In genomic region chr1:116290920-116291465, GRCh38 we compare ENCODE assay signal across 21 cellular contexts.
"Had no signal": no experiment of that assay in that cellular context is flagged by ENCODE, and none has a peak within 500 bp of the region (broad histone marks: within the 10 kb centered on the region; RNA-seq: fewer than 3 reads in every experiment).

No MANE protein-coding gene starts in this region.

- H3K27ac Mint-ChIP-seq: activated CD8-positive, alpha-beta T cell treated with anti-CD3 and anti-CD28 coated beads for 36 hours; activated naive CD4-positive, alpha-beta T cell treated with anti-CD3 and anti-CD28 coated beads, Interleukin-2, amount 50 U/mL, for 24 hours; T-helper 1 cell treated with Interleukin-12 subunit alpha and Interleukin-12 subunit beta and Interleukin-4 antibody, amounts not matched to agents 30 μg/mL and 1 μg/mL, for 36 hours had no signal

- H3K36me3 ChIP-seq: brain microvascular endothelial cell, MG63 had no signal

- H3K27ac ChIP-seq: brain microvascular endothelial cell had no signal

- H3K27me3 Mint-ChIP-seq: activated CD8-positive, alpha-beta T cell treated with anti-CD3 and anti-CD28 coated beads for 36 hours; activated naive CD4-positive, alpha-beta T cell treated with anti-CD3 and anti-CD28 coated beads, Interleukin-2, amount 50 U/mL, for 24 hours had no signal

- DNase-seq: activated CD4-positive, alpha-beta T cell treated with anti-CD3 and anti-CD28 coated beads for 4 hours; activated CD8-positive, alpha-beta memory T cell treated with anti-CD3 and anti-CD28 coated beads, Interleukin-2, amount 50 U/mL, for 4 hours; activated CD8-positive, alpha-beta T cell treated with anti-CD3 and anti-CD28 coated beads for 36 hours; activated naive CD4-positive, alpha-beta T cell; brain microvascular endothelial cell; cerebellar nuclear complex; KBM-7; NCI-H1105; NCI-H1436 treated with DMSO at 0.1 percent for 48 hours; NCI-H187; NCI-H2081; NCI-H510A treated with DMSO at 0.1 percent for 48 hours; NK-92 treated with Interleukin-12 subunit alpha and Interleukin-12 subunit beta, amount 100 ng/mL, for 24 hours; OCI-M1; SHP77 treated with DMSO at 0.1 percent for 48 hours had no signal

- H3K4me3 Mint-ChIP-seq: activated CD8-positive, alpha-beta T cell treated with anti-CD3 and anti-CD28 coated beads for 36 hours; activated naive CD4-positive, alpha-beta T cell treated with anti-CD3 and anti-CD28 coated beads, Interleukin-2, amount 50 U/mL, for 24 hours; T-helper 1 cell treated with Interleukin-12 subunit alpha and Interleukin-12 subunit beta and Interleukin-4 antibody, amounts not matched to agents 30 μg/mL and 1 μg/mL, for 36 hours had no signal

- H3K9me3 ChIP-seq: MG63 had no signal

- H3K9me3 Mint-ChIP-seq: activated CD8-positive, alpha-beta T cell treated with anti-CD3 and anti-CD28 coated beads for 36 hours; activated naive CD4-positive, alpha-beta T cell treated with anti-CD3 and anti-CD28 coated beads, Interleukin-2, amount 50 U/mL, for 24 hours; T-helper 1 cell treated with Interleukin-12 subunit alpha and Interleukin-12 subunit beta and Interleukin-4 antibody, amounts not matched to agents 30 μg/mL and 1 μg/mL, for 36 hours had no signal

- H3K27me3 ChIP-seq: brain microvascular endothelial cell, MG63 had no signal

- H3K36me3 Mint-ChIP-seq: activated naive CD4-positive, alpha-beta T cell treated with anti-CD3 and anti-CD28 coated beads, Interleukin-2, amount 50 U/mL, for 24 hours had no signal

- H3K4me3 ChIP-seq: MG63 had no signal

- ATAC-seq: activated CD4-positive, CD25-positive, alpha-beta regulatory T cell treated with anti-CD3 and anti-CD28 coated beads, Interleukin-2, amount 50 U/mL, for 24 hours; activated CD8-positive, alpha-beta T cell treated with anti-CD3 and anti-CD28 coated beads for 36 hours had no signal

- FAIRE-seq: astrocyte, RCC 7860 had no signal
